ENCODE assay signal across 8 cellular contexts in genomic region chr5:150700298-150700599, GRCh38. TPM values are rescaled to one million over a fixed set of nuclear protein-coding genes. Genes with fewer than 3 reads are reported as not detected.
DNase-seq lines count a peak whose midpoint lies in the region; ATAC-seq, FAIRE-seq and TF ChIP-seq lines count a peak whose summit lies in the region.

No MANE protein-coding gene starts in this region.

- peak overlapping the region; percentile 95 for H3K4me2 ChIP-seq in endothelial cell of umbilical vein (ENCODE audit: insufficient read depth, low read length)

- CTCF ChIA-PET in endothelial cell of umbilical vein (lab: Charles Lee) = interaction anchor here (0.7 to 2.6 kb wide), 30 partner anchors 8 to 465 kb away, joined by 3 to 33 read pairs (median 4); partner anchors contain the start of genes DCTN4, IRGM and SMIM3

- TF ChIP-seq POLR2A in endothelial cell of umbilical vein (IDR thresholded peaks at IDR 0.05; ENCODE audit: low read depth, low read length) (no peak), erythroblast (IDR thresholded peaks at IDR 0.05; ENCODE audit: low read length) (no peak)

- H3K27me3 ChIP-seq in HUES64 (ENCODE audit: insufficient read depth, low read length) (peaks cover 2% of the 10 kb centered on the region; the same call in 1 of the 2 replicates), endothelial cell of umbilical vein (ENCODE audit: control insufficient read depth in 2 of 2, insufficient read depth in 2 of 2, low read length in 2 of 2) (peaks cover 3 to 6% of the 10 kb centered on the region in 2 experiments)

- H3K9ac ChIP-seq in HUES64 (ENCODE audit: low read depth, low read length) = peak overlapping the region; percentile 96
- peak overlapping the region; percentile 85 for H3K9ac ChIP-seq in endothelial cell of umbilical vein (replicated peaks; ENCODE audit: extremely low read depth, insufficient read depth, low read length)

- POLR2A ChIA-PET in endothelial cell of umbilical vein (lab: Charles Lee) = interaction anchor here (1.0 to 1.1 kb wide), 2 partner anchors 11 to 13 kb away, joined by 3 to 5 read pairs; no protein-coding TSS in a partner anchor

- H3K27ac ChIP-seq in HUES64 (ENCODE audit: low read depth, low read length) (peak overlapping the region; percentile 98), endothelial cell of umbilical vein (ENCODE audit: insufficient read depth, low read depth, low read length) (peak overlapping the region; percentile 73)

- H3K4me1 ChIP-seq in HUES64 (ENCODE audit: insufficient read depth, low read length) = peaks cover 9% of the 10 kb centered on the region; the same call in 1 of the 2 replicates
- peaks cover 13% of the 10 kb centered on the region for H3K4me1 ChIP-seq in endothelial cell of umbilical vein (ENCODE audit: control insufficient read depth, extremely low read depth, insufficient read depth, low read length)

- no TSS peak for BruUV-seq in endothelial cell of umbilical vein (replicated peaks; lab: Mats Ljungman, UMichigan)

- peak; percentile 4 for ATAC-seq in GM18867 (IDR thresholded peaks at IDR 0.05; ENCODE audit: unreplicated experiment)

- intact Hi-C loops in endothelial cell of umbilical vein (cut with micrococcal nuclease) = loop anchor here (1.0 to 5.0 kb wide), 5 partner anchors 59 to 465 kb away; partner anchors contain the start of gene DCTN4

- dilution Hi-C loops in endothelial cell of umbilical vein (cut with MboI; ENCODE audit: extremely low pct_ligation_motif_present, low sequenced_read_pairs) = no loop called here

- DNase-seq in endothelial cell of umbilical vein (ENCODE audit: low read depth, low spot score) = no peak
- DNase-seq in retinal pigment epithelial cell (ENCODE audit: low read depth) = no peak
- no peak for DNase-seq in cerebellar nuclear complex (lab: John Stamatoyannopoulos, UW)
- DNase-seq in erythroblast (lab: John Stamatoyannopoulos, UW) = no peak
- DNase-seq in occipital lobe (lab: John Stamatoyannopoulos, UW) = no peak
- DNase-seq in activated CD4-positive, CD25-positive, alpha-beta regulatory T cell (lab: John Stamatoyannopoulos, UW) = no peak

- TF ChIP-seq CTCF in endothelial cell of umbilical vein (IDR thresholded peaks at IDR 0.05; ENCODE audit: extremely low read depth in 1 of 2, insufficient read depth in 1 of 2, low read depth in 1 of 2, low read length in 2 of 2) (no peak), retinal pigment epithelial cell (conservative IDR thresholded peaks at IDR 0.05; ENCODE audit: low read depth, low read length) (no peak)

- FAIRE-seq in endothelial cell of umbilical vein (lab: Jason Lieb, UNC) = no peak

- H3K36me3 ChIP-seq in HUES64 (ENCODE audit: insufficient read depth, low read length) (peaks cover 42% of the 10 kb centered on the region), endothelial cell of umbilical vein (ENCODE audit: control insufficient read depth in 2 of 2, extremely low read depth in 1 of 2, insufficient read depth in 2 of 2, low read length in 2 of 2) (peaks cover 18 to 22% of the 10 kb centered on the region in 2 experiments)

- H2AFZ ChIP-seq in endothelial cell of umbilical vein (ENCODE audit: low read depth, low read length) = peak overlapping the region; percentile 79

- peak overlapping the region; percentile 92 for H3K4me3 ChIP-seq in HUES64 (ENCODE audit: low read length)
- H3K4me3 ChIP-seq in endothelial cell of umbilical vein (replicated peaks in 1 of 3; ENCODE audit: insufficient read depth in 1 of 3, low read depth in 1 of 3, low read length in 3 of 3) = peak overlapping the region; percentile 45 to 98 (median 69)
- H3K4me3 ChIP-seq in retinal pigment epithelial cell (ENCODE audit: low read length) = peak overlapping the region; percentile 83

- H3K79me2 ChIP-seq in endothelial cell of umbilical vein (ENCODE audit: control insufficient read depth, insufficient read depth, low read length) = peaks cover 24% of the 10 kb centered on the region

- no peaks in the 10 kb centered on the region for H3K9me1 ChIP-seq in endothelial cell of umbilical vein (replicated peaks; ENCODE audit: control insufficient read depth, extremely low read depth, insufficient read depth, low read length)

- no peaks in the 10 kb centered on the region for H3K9me3 ChIP-seq in HUES64 (ENCODE audit: insufficient read depth, low read depth, low read length)
- H3K9me3 ChIP-seq in endothelial cell of umbilical vein (replicated peaks; ENCODE audit: control insufficient read depth, insufficient read depth, low read length) = no peaks in the 10 kb centered on the region

- WGBS in HUES64 = 6% methylated on average over 12 of the region's 12 CpGs

- no peaks in the 10 kb centered on the region for H4K20me1 ChIP-seq in endothelial cell of umbilical vein (replicated peaks; ENCODE audit: control insufficient read depth, extremely low read depth, insufficient read depth, low read length)

TF ChIP-seq in endothelial cell of umbilical vein, 7 proteins besides CTCF, POLR2A, EP300 and RAD21:
- TF ChIP-seq JUN (IDR thresholded peaks at IDR 0.05; ENCODE audit: borderline replicate concordance, insufficient read depth, insufficient read length, low read depth) = no peak
TF ChIP-seq in endothelial cell of umbilical vein: peak in this region for 0.

RNA-seq across cellular contexts. Expression of gene RBM22, which starts 0.6 kb away (rescaled TPM):
- 36.5 TPM for polyA plus RNA-seq in HUES64 (2013, experiment 1 of 2)
- polyA plus RNA-seq in HUES64 (2013, experiment 2 of 2) = 35.6 TPM
- total RNA-seq in endothelial cell of umbilical vein = 44.4 and 51.2 TPM in 2 replicates
- polyA plus RNA-seq in endothelial cell of umbilical vein = 37.0 and 41.8 TPM in 2 replicates
- polyA plus RNA-seq in endothelial cell of umbilical vein (2011; cell fraction: cytosol; rRNA removed) = 39.8 and 41.8 TPM in 2 replicates
- polyA plus RNA-seq in endothelial cell of umbilical vein (2011; cell fraction: nucleus; rRNA removed) = 85.3 and 110 TPM in 2 replicates
- polyA plus RNA-seq in endothelial cell of umbilical vein (2012) = 33.1 and 42.8 TPM in 2 replicates
- 34.4 and 36.8 TPM in 2 replicates for polyA minus RNA-seq in endothelial cell of umbilical vein
- polyA minus RNA-seq in endothelial cell of umbilical vein (2011; cell fraction: cytosol; rRNA and poly(A)+ RNA removed) = 18.9 TPM
- 40.7 and 55.0 TPM in 2 replicates for polyA minus RNA-seq in endothelial cell of umbilical vein (2011; cell fraction: nucleus; rRNA and poly(A)+ RNA removed)
- total RNA-seq in occipital lobe = 27.6 TPM

RNA-seq across cellular contexts. Expression of gene MYOZ3, which starts 39.2 kb away (rescaled TPM):
- polyA plus RNA-seq in HUES64 (2013, experiment 1 of 2) = 11.3 TPM
- 11.5 TPM for polyA plus RNA-seq in HUES64 (2013, experiment 2 of 2)
- total RNA-seq in endothelial cell of umbilical vein = 1.1 and 1.2 TPM in 2 replicates
- 0.43 and 0.59 TPM in 2 replicates for polyA plus RNA-seq in endothelial cell of umbilical vein
- polyA plus RNA-seq in endothelial cell of umbilical vein (2011; cell fraction: cytosol; rRNA removed) = 0.27 and 0.37 TPM in 2 replicates
- polyA plus RNA-seq in endothelial cell of umbilical vein (2011; cell fraction: nucleus; rRNA removed) = 0.55 and 0.80 TPM in 2 replicates
- polyA plus RNA-seq in endothelial cell of umbilical vein (2012) = 0.28 and 0.67 TPM in 2 replicates
- polyA minus RNA-seq in endothelial cell of umbilical vein = 0.68 and 0.75 TPM in 2 replicates
- polyA minus RNA-seq in endothelial cell of umbilical vein (2011; cell fraction: cytosol; rRNA and poly(A)+ RNA removed) = not detected
- 0.77 and 1.1 TPM in 2 replicates for polyA minus RNA-seq in endothelial cell of umbilical vein (2011; cell fraction: nucleus; rRNA and poly(A)+ RNA removed)
- 1.7 TPM for total RNA-seq in occipital lobe

RNA-seq across cellular contexts. Expression of gene DCTN4, which starts 58.6 kb away (rescaled TPM):
- 31.3 TPM for polyA plus RNA-seq in HUES64 (2013, experiment 1 of 2)
- 32.8 TPM for polyA plus RNA-seq in HUES64 (2013, experiment 2 of 2)
- total RNA-seq in endothelial cell of umbilical vein (42.8 and 47.3 TPM in 2 replicates), occipital lobe (96.2 TPM)
- polyA plus RNA-seq in endothelial cell of umbilical vein = 18.8 and 22.4 TPM in 2 replicates
- 22.7 and 24.4 TPM in 2 replicates for polyA plus RNA-seq in endothelial cell of umbilical vein (2011; cell fraction: cytosol; rRNA removed)
- 42.1 and 42.4 TPM in 2 replicates for polyA plus RNA-seq in endothelial cell of umbilical vein (2011; cell fraction: nucleus; rRNA removed)
- polyA plus RNA-seq in endothelial cell of umbilical vein (2012) = 21.6 and 26.9 TPM in 2 replicates
- polyA minus RNA-seq in endothelial cell of umbilical vein = 50.5 and 61.8 TPM in 2 replicates
- 29.8 TPM for polyA minus RNA-seq in endothelial cell of umbilical vein (2011; cell fraction: cytosol; rRNA and poly(A)+ RNA removed)
- polyA minus RNA-seq in endothelial cell of umbilical vein (2011; cell fraction: nucleus; rRNA and poly(A)+ RNA removed) = 80.2 and 92.1 TPM in 2 replicates

RNA-seq across cellular contexts. Expression of gene SYNPO, which starts 59.8 kb away (rescaled TPM):
- polyA plus RNA-seq in HUES64 (2013, experiment 1 of 2) = 1.1 TPM
- polyA plus RNA-seq in HUES64 (2013, experiment 2 of 2) = 2.7 TPM
- total RNA-seq in endothelial cell of umbilical vein (93.9 and 121 TPM in 2 replicates), occipital lobe (5.8 TPM)
- 56.9 and 68.4 TPM in 2 replicates for polyA plus RNA-seq in endothelial cell of umbilical vein
- 58.1 and 70.3 TPM in 2 replicates for polyA plus RNA-seq in endothelial cell of umbilical vein (2011; cell fraction: cytosol; rRNA removed)
- polyA plus RNA-seq in endothelial cell of umbilical vein (2011; cell fraction: nucleus; rRNA removed) = 80.9 and 110 TPM in 2 replicates
- polyA plus RNA-seq in endothelial cell of umbilical vein (2012) = 58.3 and 66.7 TPM in 2 replicates
- 84.2 and 147 TPM in 2 replicates for polyA minus RNA-seq in endothelial cell of umbilical vein
- polyA minus RNA-seq in endothelial cell of umbilical vein (2011; cell fraction: cytosol; rRNA and poly(A)+ RNA removed) = 8.7 TPM
- polyA minus RNA-seq in endothelial cell of umbilical vein (2011; cell fraction: nucleus; rRNA and poly(A)+ RNA removed) = 66.6 and 71.2 TPM in 2 replicates
